1 cellular context compared by ENCODE assay signal in the genomic region with DNA sequence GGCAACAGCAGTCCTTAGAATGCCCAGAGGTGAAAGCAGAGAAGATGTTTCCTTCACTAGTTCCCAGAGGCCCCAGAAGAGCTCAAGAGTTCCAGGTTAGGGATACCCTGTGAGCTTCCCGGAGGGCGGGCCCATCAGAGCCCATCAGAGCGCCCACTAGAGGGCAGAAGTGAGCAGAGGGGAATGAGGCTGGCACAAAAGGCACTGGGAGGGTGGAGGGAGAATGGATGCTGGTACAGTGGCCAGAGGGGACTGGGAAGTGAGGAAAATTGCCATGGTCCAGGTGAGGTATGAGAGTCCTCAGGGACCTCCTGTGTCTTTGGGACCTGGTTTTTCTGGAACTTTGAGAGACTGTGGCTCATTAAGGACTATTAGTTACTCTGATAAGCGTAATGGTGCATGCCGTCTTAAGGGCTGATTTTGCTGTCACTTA.
A peak's percentile ranks its signal among the peaks of the same experiment; 100 is the strongest.
TF ChIP-seq lines count a peak whose summit lies in the region.

No MANE protein-coding gene starts in this region.

TF ChIP-seq in GM12878, 131 proteins besides CTCF, POLR2A, EP300 and RAD21 (continued from another document):
- TF ChIP-seq, protein P1, sequence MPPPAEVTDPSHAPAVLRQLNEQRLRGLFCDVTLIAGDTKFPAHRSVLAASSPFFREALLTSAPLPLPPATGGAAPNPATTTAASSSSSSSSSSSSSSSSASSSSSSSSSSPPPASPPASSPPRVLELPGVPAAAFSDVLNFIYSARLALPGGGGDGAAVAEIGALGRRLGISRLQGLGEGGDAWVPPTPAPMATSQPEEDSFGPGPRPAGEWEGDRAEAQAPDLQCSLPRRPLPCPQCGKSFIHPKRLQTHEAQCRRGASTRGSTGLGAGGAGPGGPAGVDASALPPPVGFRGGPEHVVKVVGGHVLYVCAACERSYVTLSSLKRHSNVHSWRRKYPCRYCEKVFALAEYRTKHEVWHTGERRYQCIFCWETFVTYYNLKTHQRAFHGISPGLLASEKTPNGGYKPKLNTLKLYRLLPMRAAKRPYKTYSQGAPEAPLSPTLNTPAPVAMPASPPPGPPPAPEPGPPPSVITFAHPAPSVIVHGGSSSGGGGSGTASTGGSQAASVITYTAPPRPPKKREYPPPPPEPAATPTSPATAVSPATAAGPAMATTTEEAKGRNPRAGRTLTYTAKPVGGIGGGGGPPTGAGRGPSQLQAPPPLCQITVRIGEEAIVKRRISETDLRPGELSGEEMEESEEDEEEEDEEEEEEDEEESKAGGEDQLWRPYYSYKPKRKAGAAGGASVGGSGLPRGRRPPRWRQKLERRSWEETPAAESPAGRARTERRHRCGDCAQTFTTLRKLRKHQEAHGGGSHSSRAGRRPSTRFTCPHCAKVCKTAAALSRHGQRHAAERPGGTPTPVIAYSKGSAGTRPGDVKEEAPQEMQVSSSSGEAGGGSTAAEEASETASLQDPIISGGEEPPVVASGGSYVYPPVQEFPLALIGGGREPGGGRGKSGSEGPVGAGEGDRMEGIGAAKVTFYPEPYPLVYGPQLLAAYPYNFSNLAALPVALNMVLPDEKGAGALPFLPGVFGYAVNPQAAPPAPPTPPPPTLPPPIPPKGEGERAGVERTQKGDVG (CRISPR knock-in tag; IDR thresholded peaks at IDR 0.05) = no peak
- peak; percentile 52; the same call in 1 of the 2 replicates for TF ChIP-seq YY1 (IDR thresholded peaks at IDR 0.05; ENCODE audit: low read depth, low read length)
